In the genomic region with DNA sequence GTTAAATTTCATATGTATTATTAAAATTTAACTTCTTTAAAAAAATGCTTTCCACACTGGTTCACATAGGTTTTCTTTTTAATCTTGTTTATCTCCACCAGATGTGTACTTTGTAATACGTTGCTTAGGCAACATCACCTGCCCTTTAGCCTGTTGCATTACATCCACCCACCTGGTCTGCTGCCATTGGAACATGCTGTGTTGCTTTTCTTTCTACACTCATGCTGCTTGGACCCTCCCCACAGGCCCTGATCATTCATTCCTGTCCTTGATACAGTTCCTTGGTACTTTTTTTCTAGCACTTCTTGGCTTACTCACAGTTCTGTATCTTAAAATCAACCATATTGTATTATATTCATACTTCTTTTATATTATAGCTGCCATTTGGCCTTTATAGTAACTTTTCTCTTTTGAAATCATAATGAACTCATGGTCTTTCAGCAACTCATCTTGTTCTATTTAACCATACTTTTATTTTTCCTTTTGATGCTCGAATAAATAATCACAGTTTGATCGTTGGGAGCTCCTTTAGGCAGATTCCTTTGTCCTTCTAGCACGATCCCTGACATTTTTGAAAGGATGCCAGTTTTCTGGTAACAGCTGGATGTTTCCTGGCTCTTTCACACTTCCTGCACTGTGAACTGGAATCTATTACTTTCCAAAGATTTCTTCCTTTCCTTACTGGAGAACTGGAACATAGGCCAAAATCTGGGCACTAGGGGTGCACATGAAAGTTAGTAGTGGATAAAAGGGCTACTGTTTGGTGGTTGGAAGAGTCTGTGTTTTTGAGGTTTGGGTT, we compare ENCODE assay signal across 11 cellular contexts.
A peak's percentile ranks its signal among the peaks of the same experiment; 100 is the strongest.
DNase-seq lines count a peak whose midpoint lies in the region; ATAC-seq, FAIRE-seq and TF ChIP-seq lines count a peak whose summit lies in the region.
"Had no signal": no experiment of that assay in that cellular context is flagged by ENCODE, and none has a peak within 500 bp of the region (broad histone marks: within the 10 kb centered on the region; RNA-seq: fewer than 3 reads in every experiment).

No MANE protein-coding gene starts in this region.

- TF ChIP-seq CTCF in astrocyte (IDR thresholded peaks at IDR 0.05; ENCODE audit: insufficient read depth, low read depth, low read length) (no peak), tibial artery (IDR thresholded peaks at IDR 0.05) (no peak)

- H3K79me2 ChIP-seq in astrocyte (ENCODE audit: insufficient read depth, low read length) = peaks cover 69% of the 10 kb centered on the region

- H3K36me3 Mint-ChIP-seq in astrocyte (ENCODE audit: low read depth, unreplicated experiment) = no peaks in the 10 kb centered on the region
- no peaks in the 10 kb centered on the region for H3K36me3 Mint-ChIP-seq in natural killer cell treated with Interleukin-12 subunit alpha and Interleukin-12 subunit beta and Interleukin-15 and Interleukin-18, amount 100 ng/mL, for 72 hours
- H3K36me3 Mint-ChIP-seq: activated naive CD8-positive, alpha-beta T cell treated with anti-CD3 and anti-CD28 coated beads, Interleukin-2, amount 10 ng/mL, durations not matched to agents 7 days and 5 days had no signal

- peak; percentile 46 for DNase-seq in DMS 273 (lab: John Stamatoyannopoulos, UW; ENCODE audit: unreplicated experiment)
- no peak for DNase-seq in DMS 273 treated with DMSO at 0.1 percent for 48 hours (lab: John Stamatoyannopoulos, UW)
- DNase-seq in astrocyte (ENCODE audit: low read depth) = peak; percentile 73
- DNase-seq in iris pigment epithelial cell (ENCODE audit: low read depth) = peak; percentile 83
- DNase-seq in tibial artery = peak in 1 of 2 donors; percentile 35
- no peak for DNase-seq in stimulated activated naive CD4-positive, alpha-beta T cell treated with Interleukin-2 at 50 U/mL for 16 hours (lab: John Stamatoyannopoulos, UW)
- no peak for DNase-seq in natural killer cell treated with Interleukin-12 subunit alpha and Interleukin-12 subunit beta and Interleukin-15 and Interleukin-18, amount 100 ng/mL, for 72 hours (ENCODE audit: low spot score)
- DNase-seq: 8988T; activated naive CD8-positive, alpha-beta T cell treated with anti-CD3 and anti-CD28 coated beads, Interleukin-2, amount 10 ng/mL, durations not matched to agents 7 days and 5 days had no signal

- no peak overlapping the region for H3K4me3 Mint-ChIP-seq in astrocyte (ENCODE audit: unreplicated experiment)
- no peak overlapping the region for H3K4me3 Mint-ChIP-seq in natural killer cell treated with Interleukin-12 subunit alpha and Interleukin-12 subunit beta and Interleukin-15 and Interleukin-18, amount 100 ng/mL, for 72 hours
- H3K4me3 Mint-ChIP-seq: activated naive CD8-positive, alpha-beta T cell treated with anti-CD3 and anti-CD28 coated beads, Interleukin-2, amount 10 ng/mL, durations not matched to agents 7 days and 5 days had no signal

- H3K4me3 ChIP-seq in astrocyte (ENCODE audit: insufficient read depth, low read depth, low read length) = no peak overlapping the region
- H3K4me3 ChIP-seq in tibial artery = no peak overlapping the region
- H3K4me3 ChIP-seq: psoas muscle had no signal

- H3K27me3 ChIP-seq in astrocyte (ENCODE audit: insufficient read depth, low read length) = no peaks in the 10 kb centered on the region
- no peaks in the 10 kb centered on the region for H3K27me3 ChIP-seq in tibial artery

- H3K36me3 ChIP-seq in astrocyte (ENCODE audit: insufficient read depth, low read length) (no peaks in the 10 kb centered on the region), tibial artery (no peaks in the 10 kb centered on the region)

- H3K27ac Mint-ChIP-seq in astrocyte (ENCODE audit: unreplicated experiment) = peak overlapping the region; percentile 48
- no peak overlapping the region for H3K27ac Mint-ChIP-seq in natural killer cell treated with Interleukin-12 subunit alpha and Interleukin-12 subunit beta and Interleukin-15 and Interleukin-18, amount 100 ng/mL, for 72 hours
- H3K27ac Mint-ChIP-seq: activated naive CD8-positive, alpha-beta T cell treated with anti-CD3 and anti-CD28 coated beads, Interleukin-2, amount 10 ng/mL, durations not matched to agents 7 days and 5 days had no signal

- FAIRE-seq in astrocyte (lab: Jason Lieb, UNC) = peak; percentile 47

- H3K27ac ChIP-seq in astrocyte (ENCODE audit: low read depth, low read length) (peak overlapping the region; percentile 14), tibial artery (peak overlapping the region; percentile 22 to 35)
- H3K27ac ChIP-seq: psoas muscle had no signal

- H3K4me1 ChIP-seq in astrocyte (ENCODE audit: insufficient read depth, low read length) (peaks cover 11% of the 10 kb centered on the region), tibial artery (peaks cover 0 to 57% (median 22%) of the 10 kb centered on the region in 4 donors)

- no peaks in the 10 kb centered on the region for H3K9me3 ChIP-seq in astrocyte (ENCODE audit: insufficient read depth, low read depth, low read length)
- no peaks in the 10 kb centered on the region for H3K9me3 ChIP-seq in tibial artery
- H3K9me3 ChIP-seq: psoas muscle had no signal

- H3K9me3 Mint-ChIP-seq in astrocyte (ENCODE audit: unreplicated experiment) = no peaks in the 10 kb centered on the region
- H3K9me3 Mint-ChIP-seq in natural killer cell treated with Interleukin-12 subunit alpha and Interleukin-12 subunit beta and Interleukin-15 and Interleukin-18, amount 100 ng/mL, for 72 hours = peaks cover 5% of the 10 kb centered on the region
- H3K9me3 Mint-ChIP-seq: activated naive CD8-positive, alpha-beta T cell treated with anti-CD3 and anti-CD28 coated beads, Interleukin-2, amount 10 ng/mL, durations not matched to agents 7 days and 5 days had no signal

- H4K20me1 ChIP-seq in astrocyte (ENCODE audit: insufficient read depth, low read length) = peaks cover 26% of the 10 kb centered on the region

- H3K4me1 Mint-ChIP-seq in astrocyte (ENCODE audit: low read depth, unreplicated experiment) = peaks cover 26% of the 10 kb centered on the region
- peaks cover 0 to 3% of the 10 kb centered on the region in 2 donors for H3K4me1 Mint-ChIP-seq in natural killer cell treated with Interleukin-12 subunit alpha and Interleukin-12 subunit beta and Interleukin-15 and Interleukin-18, amount 100 ng/mL, for 72 hours (ENCODE audit: low read depth in 2 of 2)
- H3K4me1 Mint-ChIP-seq: activated naive CD8-positive, alpha-beta T cell treated with anti-CD3 and anti-CD28 coated beads, Interleukin-2, amount 10 ng/mL, durations not matched to agents 7 days and 5 days had no signal

- peak overlapping the region; percentile 60 for H3K4me2 ChIP-seq in astrocyte (ENCODE audit: low read length)

- peak overlapping the region; percentile 8 for H3K9ac ChIP-seq in astrocyte (ENCODE audit: low read length)

- intact Hi-C loops in tibial artery (cut with DNase I; ENCODE audit: low total_unique reads) = no loop called here

- no peaks in the 10 kb centered on the region for H3K27me3 Mint-ChIP-seq in astrocyte (ENCODE audit: low read depth, unreplicated experiment)
- H3K27me3 Mint-ChIP-seq in natural killer cell treated with Interleukin-12 subunit alpha and Interleukin-12 subunit beta and Interleukin-15 and Interleukin-18, amount 100 ng/mL, for 72 hours = no peaks in the 10 kb centered on the region

- no peak overlapping the region for H2AFZ ChIP-seq in astrocyte (ENCODE audit: low read depth, low read length)

- no peak for ATAC-seq in natural killer cell treated with Interleukin-12 subunit alpha and Interleukin-12 subunit beta and Interleukin-15 and Interleukin-18, amount 100 ng/mL, for 72 hours
- no peak for ATAC-seq in HG02852 (IDR thresholded peaks at IDR 0.05; ENCODE audit: unreplicated experiment)

Comparison
In these comparisons a context has a peak if more than half of its experiments do, and no peak if none do; other contexts are left out.
1. DNase-seq: peak in DMS 273 (single experiment), astrocyte (single experiment) and iris pigment epithelial cell (single experiment); none in DMS 273 treated with DMSO at 0.1 percent for 48 hours (single experiment), stimulated activated naive CD4-positive, alpha-beta T cell treated with Interleukin-2 at 50 U/mL for 16 hours (single experiment) and natural killer cell treated with Interleukin-12 subunit alpha and Interleukin-12 subunit beta and Interleukin-15 and Interleukin-18, amount 100 ng/mL, for 72 hours (single experiment).